ENCODE assay signal across 1 cellular context in the genomic region with DNA sequence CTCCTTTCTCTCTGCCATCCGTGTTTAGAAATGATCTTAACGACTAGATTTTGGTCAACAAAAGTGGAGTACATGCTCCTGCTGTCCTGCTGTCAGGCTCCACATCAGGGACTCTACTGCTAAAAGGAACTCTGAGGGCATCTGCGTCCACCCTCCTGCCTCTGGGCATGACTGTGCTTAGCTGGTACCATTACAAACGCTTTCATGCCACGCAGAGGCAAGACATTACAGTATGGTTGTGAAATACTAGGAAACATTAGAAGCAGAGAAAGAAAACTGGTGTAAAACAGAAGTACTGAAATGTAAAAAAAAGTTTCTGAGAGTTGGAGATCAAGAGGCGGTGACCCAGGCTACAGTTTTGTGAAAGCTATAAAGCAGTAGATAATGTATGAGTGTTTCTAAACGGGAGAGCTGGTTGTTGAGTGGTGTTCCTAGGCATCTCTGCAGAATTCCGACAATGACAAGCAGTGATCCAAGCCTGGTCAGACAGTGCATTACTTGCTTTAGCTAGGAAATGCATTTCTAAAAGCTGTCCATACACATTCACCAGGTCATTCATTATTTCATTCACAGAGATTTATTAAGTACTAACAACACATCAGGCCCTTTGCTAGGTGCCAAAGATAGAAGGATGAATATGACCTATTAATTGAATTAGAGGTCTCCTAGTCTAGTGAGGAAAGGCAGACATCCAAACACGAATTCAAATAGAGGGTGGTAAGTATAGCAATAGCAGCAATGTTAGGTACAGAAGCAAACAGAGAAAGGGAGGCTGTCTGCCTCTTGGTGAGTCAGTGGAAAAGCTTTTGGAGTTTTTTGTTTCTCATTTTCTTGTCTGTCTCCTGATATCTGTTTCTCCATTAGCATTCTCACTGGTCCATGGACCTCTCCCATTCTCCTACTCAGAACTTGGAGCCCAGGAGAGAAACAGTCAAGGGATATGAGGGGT.
TF ChIP-seq lines count a peak whose summit lies in the region.

No MANE protein-coding gene starts in this region.

TF ChIP-seq in H1, 55 proteins besides CTCF, POLR2A, EP300 and RAD21 (continued from another document):
- TF ChIP-seq, protein P1, sequence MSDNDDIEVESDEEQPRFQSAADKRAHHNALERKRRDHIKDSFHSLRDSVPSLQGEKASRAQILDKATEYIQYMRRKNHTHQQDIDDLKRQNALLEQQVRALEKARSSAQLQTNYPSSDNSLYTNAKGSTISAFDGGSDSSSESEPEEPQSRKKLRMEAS (IDR thresholded peaks at IDR 0.05), result no peak
- TF ChIP-seq SAP30 (IDR thresholded peaks at IDR 0.05; ENCODE audit: insufficient read depth, insufficient replicate concordance, low read length), result no peak
- TF ChIP-seq SIX5 (IDR thresholded peaks at IDR 0.05; ENCODE audit: low read depth, low read length), result no peak
- TF ChIP-seq CHD2 (IDR thresholded peaks at IDR 0.05; ENCODE audit: low read length), result no peak
- TF ChIP-seq, protein P2, sequence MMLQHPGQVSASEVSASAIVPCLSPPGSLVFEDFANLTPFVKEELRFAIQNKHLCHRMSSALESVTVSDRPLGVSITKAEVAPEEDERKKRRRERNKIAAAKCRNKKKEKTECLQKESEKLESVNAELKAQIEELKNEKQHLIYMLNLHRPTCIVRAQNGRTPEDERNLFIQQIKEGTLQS (IDR thresholded peaks at IDR 0.05; ENCODE audit: insufficient read depth, low read depth, low read length), result no peak
- no peak for TF ChIP-seq HDAC6 (IDR thresholded peaks at IDR 0.05; ENCODE audit: low read depth, low read length)
- no peak for TF ChIP-seq CREB1 (IDR thresholded peaks at IDR 0.05)
- TF ChIP-seq ZNF274 (IDR thresholded peaks at IDR 0.05; ENCODE audit: borderline replicate concordance, extremely low read depth, low read length), result no peak
- TF ChIP-seq SP4 (IDR thresholded peaks at IDR 0.05; ENCODE audit: low read length), result no peak
- TF ChIP-seq, protein P3, sequence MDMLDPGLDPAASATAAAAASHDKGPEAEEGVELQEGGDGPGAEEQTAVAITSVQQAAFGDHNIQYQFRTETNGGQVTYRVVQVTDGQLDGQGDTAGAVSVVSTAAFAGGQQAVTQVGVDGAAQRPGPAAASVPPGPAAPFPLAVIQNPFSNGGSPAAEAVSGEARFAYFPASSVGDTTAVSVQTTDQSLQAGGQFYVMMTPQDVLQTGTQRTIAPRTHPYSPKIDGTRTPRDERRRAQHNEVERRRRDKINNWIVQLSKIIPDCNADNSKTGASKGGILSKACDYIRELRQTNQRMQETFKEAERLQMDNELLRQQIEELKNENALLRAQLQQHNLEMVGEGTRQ (IDR thresholded peaks at IDR 0.05; ENCODE audit: low read length), result no peak
- no peak for TF ChIP-seq JUND (IDR thresholded peaks at IDR 0.05; ENCODE audit: low read length)
TF ChIP-seq in H1: peak in this region for 0.
